In the genomic region with DNA sequence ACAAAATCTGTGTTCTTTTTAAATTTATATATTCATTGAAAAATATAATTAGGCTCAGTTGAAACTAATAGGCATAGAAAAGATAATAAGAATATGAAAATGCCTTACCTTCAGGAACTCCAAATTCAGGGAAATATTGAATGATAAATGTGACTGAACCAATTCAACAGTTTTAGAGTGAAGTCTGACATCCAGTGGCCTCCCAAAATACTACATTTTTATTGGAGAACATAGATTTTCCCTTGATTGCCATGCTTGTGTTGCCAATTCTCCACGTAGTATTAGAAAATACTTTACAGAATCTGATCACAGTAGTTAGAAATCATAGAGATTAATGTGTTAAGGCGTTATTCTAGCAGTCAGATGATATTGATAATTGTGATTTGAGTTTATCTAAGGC, we compare ENCODE assay signal across 12 cellular contexts.
DNase-seq lines count a peak whose midpoint lies in the region; ATAC-seq, FAIRE-seq and TF ChIP-seq lines count a peak whose summit lies in the region.
"Had no signal": no experiment of that assay in that cellular context is flagged by ENCODE, and none has a peak within 500 bp of the region (broad histone marks: within the 10 kb centered on the region; RNA-seq: fewer than 3 reads in every experiment).

No MANE protein-coding gene starts in this region.

- H3K4me1 ChIP-seq in adipocyte (ENCODE audit: control insufficient read depth, insufficient read depth, low read length), result no peaks in the 10 kb centered on the region
- H3K4me1 ChIP-seq in keratinocyte (ENCODE audit: control insufficient read depth, extremely low read depth, insufficient read depth, low read length), result no peaks in the 10 kb centered on the region
- H3K4me1 ChIP-seq: prostate gland had no signal

- dilution Hi-C loops in keratinocyte (cut with MboI; ENCODE audit: extremely low pct_ligation_motif_present, low sequenced_read_pairs), result no loop called here

- TF ChIP-seq CTCF in AG09319 (IDR thresholded peaks at IDR 0.05; ENCODE audit: low read depth, low read length), result peak; percentile 40
- TF ChIP-seq CTCF in keratinocyte (optimal IDR thresholded peaks at IDR 0.05 in 1 of 3, IDR thresholded peaks at IDR 0.05 in 1 of 3, conservative IDR thresholded peaks at IDR 0.05 in 1 of 3; ENCODE audit: extremely low read depth in 1 of 3, insufficient read depth in 2 of 3, low read length in 3 of 3), result peak in 2 of 3 experiments; percentile 14 to 35

- ATAC-seq in Right ventricle myocardium inferior, result no peak

- H3K36me3 ChIP-seq in adipocyte (ENCODE audit: control insufficient read depth, insufficient read depth, low read length, severe bottlenecking) (no peaks in the 10 kb centered on the region), keratinocyte (ENCODE audit: control insufficient read depth in 2 of 2, extremely low read depth in 1 of 2, insufficient read depth in 2 of 2, low read length in 2 of 2) (no peaks in the 10 kb centered on the region)
- H3K36me3 ChIP-seq: prostate gland had no signal

- H3K4me2 ChIP-seq in keratinocyte (ENCODE audit: control insufficient read depth, extremely low read depth, insufficient read depth, low read depth, low read length), result no peak overlapping the region

- no peak for DNase-seq in AG09319 (ENCODE audit: extremely low read depth, low read depth)
- peak; percentile 38 to 60 for DNase-seq in Kasumi-1 (lab: John Stamatoyannopoulos, UW)
- DNase-seq in adipocyte (ENCODE audit: low read depth), result peak; percentile 4
- no peak for DNase-seq in keratinocyte (ENCODE audit: low read depth, low spot score)
- no peak for DNase-seq in A172 (ENCODE audit: low spot score)
- DNase-seq in activated gamma-delta T cell (lab: John Stamatoyannopoulos, UW), result no peak
- DNase-seq in stimulated activated CD4-positive, alpha-beta T cell treated with anti-CD3 and anti-CD28 coated beads, Interleukin-15, amount 100 ng/mL, for 24 hours, result no peak
- no peak for DNase-seq in Right ventricle myocardium inferior (ENCODE audit: missing footprints)
- DNase-seq: activated T-cell treated with anti-CD3 and anti-CD28 coated beads, Interleukin-2, amount 50 U/mL, for 24 hours; H7; islet precursor cell had no signal

- no peaks in the 10 kb centered on the region for H3K79me2 ChIP-seq in keratinocyte (ENCODE audit: control insufficient read depth, insufficient read depth, low read length)

- H2AFZ ChIP-seq in keratinocyte (ENCODE audit: control insufficient read depth, low read length), result no peak overlapping the region

- H3K9ac ChIP-seq in adipocyte (ENCODE audit: low read length), result no peak overlapping the region
- no peak overlapping the region for H3K9ac ChIP-seq in keratinocyte (ENCODE audit: control insufficient read depth, extremely low read depth, insufficient read depth, low read length)

- H4K20me1 ChIP-seq in keratinocyte (ENCODE audit: control insufficient read depth, extremely low read depth, insufficient read depth, low read length), result no peaks in the 10 kb centered on the region

- H3K9me3 ChIP-seq in adipocyte (ENCODE audit: control insufficient read depth, low read length) (no peaks in the 10 kb centered on the region), keratinocyte (ENCODE audit: control insufficient read depth, low read depth, low read length) (no peaks in the 10 kb centered on the region)
- H3K9me3 ChIP-seq: prostate gland had no signal

- FAIRE-seq in keratinocyte (lab: Jason Lieb, UNC), result peak; percentile 68

- H3K27me3 ChIP-seq in adipocyte (replicated peaks; ENCODE audit: control insufficient read depth, insufficient read depth, low read length) (peaks cover 3% of the 10 kb centered on the region), keratinocyte (ENCODE audit: control insufficient read depth, extremely low read depth, insufficient read depth, low read length) (no peaks in the 10 kb centered on the region)

- no peaks in the 10 kb centered on the region for H3K9me1 ChIP-seq in keratinocyte (ENCODE audit: control insufficient read depth, extremely low read depth, insufficient read depth, low read length)

- intact Hi-C loops in Right ventricle myocardium inferior (cut with DNase I), result loop anchor here (5.0 to 10.0 kb wide), 2 partner anchors 1426 to 1774 kb away; no protein-coding TSS in a partner anchor

- H3K4me3 ChIP-seq in adipocyte (ENCODE audit: low read length) (no peak overlapping the region), keratinocyte (ENCODE audit: control insufficient read depth in 2 of 3, extremely low read depth in 1 of 3, insufficient read depth in 2 of 3, low read depth in 1 of 3, low read length in 3 of 3) (no peak overlapping the region)
- H3K4me3 ChIP-seq: prostate gland had no signal

- H3K27ac ChIP-seq in keratinocyte (ENCODE audit: control insufficient read depth, insufficient read depth, low read length), result no peak overlapping the region
- H3K27ac ChIP-seq: prostate gland had no signal

Comparison
In these comparisons a context has a peak if more than half of its experiments do, and no peak if none do; other contexts are left out.
1. DNase-seq: peak in Kasumi-1 (2 of 2) and adipocyte (single experiment); none in AG09319 (single experiment), keratinocyte (single experiment), A172 (single experiment), activated gamma-delta T cell (single experiment), stimulated activated CD4-positive, alpha-beta T cell treated with anti-CD3 and anti-CD28 coated beads, Interleukin-15, amount 100 ng/mL, for 24 hours (single experiment) and Right ventricle myocardium inferior (single experiment).